15 cellular contexts compared by ENCODE assay signal in the genomic region with DNA sequence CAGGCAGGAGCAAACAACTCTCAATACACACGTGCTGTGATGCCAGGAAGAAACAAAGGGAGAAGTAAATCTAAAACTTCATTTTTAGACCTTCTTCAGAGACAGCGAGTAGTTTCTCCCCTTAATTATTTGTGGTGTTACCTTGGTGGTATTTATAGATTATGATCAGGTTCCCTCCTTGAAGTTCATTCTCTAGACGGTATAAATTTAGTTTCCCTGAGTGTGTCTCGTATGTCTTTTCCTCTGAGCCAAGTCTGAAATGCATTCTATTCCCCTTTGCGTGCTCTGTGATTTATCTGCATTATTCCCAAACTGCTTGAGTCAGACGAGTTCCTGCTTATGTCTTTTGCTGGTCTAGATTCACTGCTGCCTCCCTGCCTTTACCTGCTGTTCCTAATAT.
A peak's percentile ranks its signal among the peaks of the same experiment; 100 is the strongest.
DNase-seq lines count a peak whose midpoint lies in the region; TF ChIP-seq lines count a peak whose summit lies in the region.
"Had no signal": no experiment of that assay in that cellular context is flagged by ENCODE, and none has a peak within 500 bp of the region (broad histone marks: within the 10 kb centered on the region; RNA-seq: fewer than 3 reads in every experiment).

No MANE protein-coding gene starts in this region.

- no peaks in the 10 kb centered on the region for H3K27me3 Mint-ChIP-seq in HFFc6 (ENCODE audit: insufficient read depth)
- H3K27me3 Mint-ChIP-seq: B cell, IgD-negative memory B cell had no signal

- H3K36me3 Mint-ChIP-seq in HFFc6 (ENCODE audit: low read depth) = peaks cover 12% of the 10 kb centered on the region; the same call in 1 of the 2 replicates
- H3K36me3 Mint-ChIP-seq: CD8-positive, alpha-beta T cell; IgD-negative memory B cell had no signal

- no peak overlapping the region for H4K91ac ChIP-seq in trophoblast cell (ENCODE audit: low read depth, low read length)

- H3F3A ChIP-seq in GM23248 (ENCODE audit: insufficient read depth) = no peaks in the 10 kb centered on the region

- H2BK12ac ChIP-seq in trophoblast cell (ENCODE audit: low read length) = no peak overlapping the region

- H2AK5ac ChIP-seq in trophoblast cell (ENCODE audit: low read length) = no peak overlapping the region

- no peaks in the 10 kb centered on the region for H4K20me1 ChIP-seq in GM23248 (ENCODE audit: insufficient read depth)
- H4K20me1 ChIP-seq: BLaER1 treated with 17β-estradiol and CSF1 and Interleukin-3, amounts not matched to agents 10 nM and 100 nM had no signal

- H3K23ac ChIP-seq in trophoblast cell (ENCODE audit: low read length) = no peak overlapping the region

- no peak overlapping the region for H3K14ac ChIP-seq in trophoblast cell (ENCODE audit: low read length)

- H3K9me3 ChIP-seq in GM23248 (ENCODE audit: low read depth) = no peaks in the 10 kb centered on the region
- H3K9me3 ChIP-seq in skeletal muscle satellite cell (replicated peaks; ENCODE audit: low read length) = no peaks in the 10 kb centered on the region
- no peaks in the 10 kb centered on the region for H3K9me3 ChIP-seq in trophoblast cell (ENCODE audit: insufficient read depth, low read depth, low read length)
- H3K9me3 ChIP-seq: BLaER1 treated with 17β-estradiol and CSF1 and Interleukin-3, amounts not matched to agents 10 nM and 100 nM; HAP-1 had no signal

- no peak overlapping the region for H2BK5ac ChIP-seq in trophoblast cell (ENCODE audit: low read depth, low read length, poor library complexity)

- H3K4me2 ChIP-seq in GM23248 (ENCODE audit: unreplicated experiment) (no peak overlapping the region), skeletal muscle satellite cell (ENCODE audit: low read length) (peak overlapping the region; percentile 42), trophoblast cell (ENCODE audit: low read length) (no peak overlapping the region)
- H3K4me2 ChIP-seq: BLaER1 treated with 17β-estradiol and CSF1 and Interleukin-3, amounts not matched to agents 10 nM and 100 nM had no signal

- H2AFZ ChIP-seq in GM23248 = no peak overlapping the region
- no peak overlapping the region for H2AFZ ChIP-seq in trophoblast cell (ENCODE audit: insufficient read depth, low read length, poor library complexity)

- no peak for TF ChIP-seq CTCF in HFFc6 (IDR thresholded peaks at IDR 0.05)

- DNase-seq in GM23248 (peak; percentile 18), HFFc6 (no peak), cerebellar cortex (ENCODE audit: low spot score) (peak; percentile 35), trophoblast cell (no peak), NCI-H1105 treated with DMSO at 0.1 percent for 48 hours (lab: John Stamatoyannopoulos, UW) (no peak), middle frontal gyrus (ENCODE audit: extremely low spot score, low spot score) (no peak)
- DNase-seq: Calu3; CD8-positive, alpha-beta T cell; DMS79 treated with DMSO at 0.1 percent for 48 hours had no signal

- no peak overlapping the region for H4K8ac ChIP-seq in trophoblast cell (ENCODE audit: low read depth, low read length)

- peak overlapping the region; percentile 36; the same call in 1 of the 2 replicates for H3K27ac Mint-ChIP-seq in HFFc6
- H3K27ac Mint-ChIP-seq: B cell; CD8-positive, alpha-beta T cell; IgD-negative memory B cell had no signal

- no peak overlapping the region for H3K4ac ChIP-seq in trophoblast cell (ENCODE audit: low read depth, low read length)

- H3K4me3 ChIP-seq in GM23248 (0 out of 2 replicates have a peak overlapping the region, but pooled peaks have one; percentile 1), skeletal muscle satellite cell (ENCODE audit: low read length) (no peak overlapping the region), trophoblast cell (ENCODE audit: low read depth, low read length) (no peak overlapping the region)
- H3K4me3 ChIP-seq: BLaER1 treated with 17β-estradiol and CSF1 and Interleukin-3, amounts not matched to agents 10 nM and 100 nM; GM12878; HAP-1 had no signal

- H3K79me1 ChIP-seq in trophoblast cell (ENCODE audit: low read length) = no peaks in the 10 kb centered on the region

- H3K79me2 ChIP-seq in GM23248 (ENCODE audit: insufficient read depth) (no peaks in the 10 kb centered on the region), trophoblast cell (ENCODE audit: control insufficient read depth, insufficient read depth, low read length, poor library complexity) (no peaks in the 10 kb centered on the region)

- no peaks in the 10 kb centered on the region for H3K4me1 ChIP-seq in GM23248 (ENCODE audit: insufficient read depth)
- H3K4me1 ChIP-seq in skeletal muscle satellite cell (ENCODE audit: control insufficient read depth, insufficient read depth, low read length) = peaks cover 6% of the 10 kb centered on the region
- no peaks in the 10 kb centered on the region for H3K4me1 ChIP-seq in trophoblast cell (ENCODE audit: control insufficient read depth in 1 of 2, insufficient read depth in 2 of 2, low read length in 2 of 2)
- H3K4me1 ChIP-seq: BLaER1 treated with 17β-estradiol and CSF1 and Interleukin-3, amounts not matched to agents 10 nM and 100 nM had no signal

- WGBS in GM23248 (ENCODE audit: low coverage in 1 of 2, low lambda C conversion rate in 2 of 2, missing lambda C conversion rate in 2 of 2), 2 experiments = 0 to 2% methylated on average over 6 of the region's 6 CpGs
- no CpG with 5 or more reads among the region's 6 CpGs for WGBS in trophoblast cell (ENCODE audit: extremely low coverage, insufficient coverage, insufficient read length)

- H4K12ac ChIP-seq in trophoblast cell (ENCODE audit: low read depth, low read length) = no peak overlapping the region

- H3K9me2 ChIP-seq in GM23248 (ENCODE audit: insufficient read depth) = no peaks in the 10 kb centered on the region

- H3K9ac ChIP-seq in GM23248 (no peak overlapping the region), skeletal muscle satellite cell (ENCODE audit: low read depth, low read length) (no peak overlapping the region), trophoblast cell (ENCODE audit: low read length) (no peak overlapping the region)
- H3K9ac ChIP-seq: BLaER1 treated with 17β-estradiol and CSF1 and Interleukin-3, amounts not matched to agents 10 nM and 100 nM had no signal

- no peak overlapping the region for H2BK120ac ChIP-seq in trophoblast cell (ENCODE audit: insufficient read depth, low read length, poor library complexity)

- no peaks in the 10 kb centered on the region for H3K9me3 Mint-ChIP-seq in HFFc6
- H3K9me3 Mint-ChIP-seq: CD8-positive, alpha-beta T cell had no signal

- H3K36me3 ChIP-seq in GM23248 (ENCODE audit: low read depth) = no peaks in the 10 kb centered on the region
- H3K36me3 ChIP-seq in skeletal muscle satellite cell (ENCODE audit: insufficient read depth, low read length) = no peaks in the 10 kb centered on the region
- no peaks in the 10 kb centered on the region for H3K36me3 ChIP-seq in trophoblast cell (ENCODE audit: control insufficient read depth in 1 of 2, insufficient read depth in 2 of 2, low read length in 2 of 2)
- H3K36me3 ChIP-seq: BLaER1 treated with 17β-estradiol and CSF1 and Interleukin-3, amounts not matched to agents 10 nM and 100 nM; HAP-1 had no signal

- in situ Hi-C loops in GM23248 (cut with MboI) = no loop called here

- H3K27ac ChIP-seq in GM23248 = no peak overlapping the region
- no peak overlapping the region for H3K27ac ChIP-seq in trophoblast cell (ENCODE audit: low read depth, low read length)
- H3K27ac ChIP-seq: BLaER1 treated with 17β-estradiol and CSF1 and Interleukin-3, amounts not matched to agents 10 nM and 100 nM had no signal

- H3K4me1 Mint-ChIP-seq in HFFc6 (ENCODE audit: low read depth) = peaks cover 65% of the 10 kb centered on the region
- H3K4me1 Mint-ChIP-seq: B cell, IgD-negative memory B cell had no signal

- no peaks in the 10 kb centered on the region for H3K27me3 ChIP-seq in GM23248 (replicated peaks; ENCODE audit: insufficient read depth)
- H3K27me3 ChIP-seq in skeletal muscle satellite cell (ENCODE audit: control insufficient read depth, insufficient read depth, low read length) = no peaks in the 10 kb centered on the region
- H3K27me3 ChIP-seq in trophoblast cell (ENCODE audit: insufficient read depth, low read length) = no peaks in the 10 kb centered on the region
- H3K27me3 ChIP-seq: BLaER1 treated with 17β-estradiol and CSF1 and Interleukin-3, amounts not matched to agents 10 nM and 100 nM had no signal

- no peak overlapping the region for H3K18ac ChIP-seq in trophoblast cell (ENCODE audit: low read length)

- no peak overlapping the region for H3K4me3 Mint-ChIP-seq in HFFc6
- H3K4me3 Mint-ChIP-seq: B cell; CD8-positive, alpha-beta T cell; IgD-negative memory B cell had no signal

Comparison
In these comparisons a context has a peak if more than half of its experiments do, and no peak if none do; other contexts are left out.
1. DNase-seq: peak in GM23248 (single experiment) and cerebellar cortex (single experiment); none in HFFc6 (single experiment), trophoblast cell (0 of 2), NCI-H1105 treated with DMSO at 0.1 percent for 48 hours (single experiment) and middle frontal gyrus (single experiment).